Comparison of ENCODE assay signal across 8 cellular contexts in the genomic region with DNA sequence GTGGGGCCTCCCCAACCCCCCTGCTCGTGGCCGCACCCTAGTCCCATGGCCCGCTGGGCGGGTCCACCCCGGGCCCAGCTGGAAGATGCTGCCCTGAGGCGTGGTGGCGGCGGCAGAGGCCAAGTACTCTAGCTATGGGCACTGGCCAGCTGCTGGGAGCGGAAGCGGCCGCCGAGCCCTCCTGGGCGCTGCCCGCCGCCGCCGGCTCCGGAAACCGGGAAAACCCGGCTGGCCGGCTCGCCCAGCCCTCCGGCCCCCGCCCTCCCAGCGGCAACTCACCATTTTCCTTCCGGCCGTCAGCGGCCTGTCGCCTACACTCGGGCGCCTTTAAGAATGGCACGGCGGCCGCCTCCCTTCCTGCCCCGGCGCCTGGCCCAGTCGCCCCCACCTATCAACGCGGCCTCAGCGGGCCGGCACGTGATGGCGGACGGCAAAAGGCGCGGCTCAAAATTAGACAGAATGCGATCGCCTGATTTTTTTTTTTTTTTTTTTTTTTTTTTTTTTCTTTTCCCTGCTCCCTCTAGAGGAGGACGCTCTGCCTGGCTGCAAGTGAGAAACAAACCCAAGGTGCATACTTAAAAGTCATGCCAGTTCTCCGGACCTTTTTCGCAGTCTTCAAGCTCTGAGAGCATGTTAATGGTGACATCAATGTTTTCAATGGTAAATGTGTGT. TPM values are rescaled to one million over a fixed set of nuclear protein-coding genes. Genes with fewer than 3 reads are reported as not detected.
DNase-seq lines count a peak whose midpoint lies in the region; TF ChIP-seq lines count a peak whose summit lies in the region.

GMFB (minus strand) TSS at position 335 of the 672 bp plus-strand sequence; CDS start at position 282, 53 bp downstream.

- H3K4me3 ChIP-seq in MM.1S (ENCODE audit: low read length) (peak within 1 kb of the TSS; percentile 76), fibroblast of villous mesenchyme (ENCODE audit: low read depth, low read length) (peak within 1 kb of the TSS; percentile 75), neural progenitor cell (peak within 1 kb of the TSS; percentile 68)

- peaks cover 15% of the 10 kb centered on the region for H3K36me3 Mint-ChIP-seq in neural progenitor cell

- no peaks in the 10 kb centered on the region for H3K9me2 ChIP-seq in MM.1S (replicated peaks; ENCODE audit: insufficient read depth, low read length)

- H3K27me3 ChIP-seq in MM.1S (replicated peaks; ENCODE audit: insufficient read depth, low read length) (no peaks in the 10 kb centered on the region), neural progenitor cell (no peaks in the 10 kb centered on the region)

- TF ChIP-seq CTCF in MM.1S (IDR thresholded peaks at IDR 0.05; ENCODE audit: low read length) (peak; percentile 10; the same call in 1 of the 2 replicates), fibroblast of villous mesenchyme (IDR thresholded peaks at IDR 0.05; ENCODE audit: insufficient read depth, low read depth, low read length) (peak; percentile 55), neural progenitor cell (IDR thresholded peaks at IDR 0.05) (peak; percentile 44)

- H2AFZ ChIP-seq in MM.1S (ENCODE audit: low read length) (peak within 1 kb of the TSS; percentile 83), neural progenitor cell (replicated peaks) (peak within 1 kb of the TSS; percentile 97)

- H3K4me3 Mint-ChIP-seq in neural progenitor cell, result peak within 1 kb of the TSS; percentile 88

- H4K20me1 ChIP-seq in MM.1S (ENCODE audit: insufficient read depth, low read length) (no peaks in the 10 kb centered on the region), neural progenitor cell (ENCODE audit: low read depth) (peaks cover 14% of the 10 kb centered on the region)

- peaks cover 2% of the 10 kb centered on the region for H3K27me3 Mint-ChIP-seq in neural progenitor cell (ENCODE audit: insufficient read depth, low read depth)

- DNase-seq in GF-D8 (lab: John Stamatoyannopoulos, UW) (peak; percentile 73), HCEC 1CT (peak; percentile 90), MM.1S (peak; percentile 76), SIG-M5 (lab: John Stamatoyannopoulos, UW) (peak; percentile 4), activated gamma-delta T cell (lab: John Stamatoyannopoulos, UW) (peak; percentile 87), fibroblast of villous mesenchyme (ENCODE audit: low read depth) (peak; percentile 95), neural progenitor cell (ENCODE audit: low spot score) (peak; percentile 93), stromal cell of bone marrow (ENCODE audit: low read depth) (peak; percentile 86)

- peaks cover 5% of the 10 kb centered on the region for H3K9me3 Mint-ChIP-seq in neural progenitor cell

- H3K79me2 ChIP-seq in MM.1S (ENCODE audit: low read length) (peaks cover 39% of the 10 kb centered on the region), neural progenitor cell (ENCODE audit: low read depth) (peaks cover 48% of the 10 kb centered on the region)

- no peaks in the 10 kb centered on the region for H3K9me3 ChIP-seq in MM.1S (replicated peaks; ENCODE audit: insufficient read depth, low read length)
- no peaks in the 10 kb centered on the region for H3K9me3 ChIP-seq in neural progenitor cell (ENCODE audit: low read depth)

- H3K9ac ChIP-seq in MM.1S (ENCODE audit: low read length) (peak within 1 kb of the TSS; percentile 76), neural progenitor cell (peak within 1 kb of the TSS; percentile 69)

- H3F3A ChIP-seq in MM.1S (ENCODE audit: insufficient read depth, low read length), result no peaks in the 10 kb centered on the region
- H3F3A ChIP-seq in neural progenitor cell (ENCODE audit: low read depth), result peaks cover 27% of the 10 kb centered on the region

- H3K4me2 ChIP-seq in MM.1S (ENCODE audit: low read depth, low read length), result peak within 1 kb of the TSS; percentile 55; the same call in 1 of the 2 replicates
- peak within 1 kb of the TSS; percentile 92 for H3K4me2 ChIP-seq in neural progenitor cell

- H3K4me1 Mint-ChIP-seq in neural progenitor cell, result peaks cover 29% of the 10 kb centered on the region

- H3K27ac Mint-ChIP-seq in neural progenitor cell, result peak within 1 kb of the TSS; percentile 94

- H3K4me1 ChIP-seq in MM.1S (ENCODE audit: low read length) (peaks cover 1% of the 10 kb centered on the region; the same call in 1 of the 2 replicates), neural progenitor cell (peaks cover 14% of the 10 kb centered on the region)

- peak within 1 kb of the TSS; percentile 45; the same call in 1 of the 2 replicates for H3K27ac ChIP-seq in MM.1S (ENCODE audit: low read length)
- H3K27ac ChIP-seq in neural progenitor cell, result peak within 1 kb of the TSS; percentile 88

- H3K36me3 ChIP-seq in MM.1S (replicated peaks; ENCODE audit: insufficient read depth, low read length), result no peaks in the 10 kb centered on the region
- H3K36me3 ChIP-seq in neural progenitor cell, result no peaks in the 10 kb centered on the region

RNA-seq across cellular contexts. Expression of gene GMFB, which starts in this region (rescaled TPM):
- 82.1 and 142 TPM in 2 replicates for total RNA-seq in fibroblast of villous mesenchyme
- 108 and 172 TPM in 2 replicates for total RNA-seq in neural progenitor cell (ENCODE audit: low replicate concordance)

Comparison
In these comparisons a context has a peak if more than half of its experiments do, and no peak if none do; other contexts are left out.
1. Peak in every context shown above with its lines: DNase-seq, H3K4me3 ChIP-seq and H3K27ac ChIP-seq.
2. DNase-seq: peak in every context shown above with its lines; median percentile 95 in fibroblast of villous mesenchyme; 93 in neural progenitor cell; 90 in HCEC 1CT; 87 in activated gamma-delta T cell; 86 in stromal cell of bone marrow; 76 in MM.1S; 73 in GF-D8; 4 in SIG-M5.